Comparison of ENCODE assay signal across 8 cellular contexts in genomic region chr12:13864081-13864673, GRCh38.
A peak's percentile ranks its signal among the peaks of the same experiment; 100 is the strongest.
DNase-seq lines count a peak whose midpoint lies in the region; ATAC-seq and TF ChIP-seq lines count a peak whose summit lies in the region.

No MANE protein-coding gene starts in this region.

- TF ChIP-seq CTCF in CD8-positive, alpha-beta T cell (IDR thresholded peaks at IDR 0.05): peak; percentile 63
- peak; percentile 86 for TF ChIP-seq CTCF in activated CD8-positive, alpha-beta T cell treated with anti-CD3 and anti-CD28 coated beads for 36 hours (IDR thresholded peaks at IDR 0.05)

- intact Hi-C loops in CD8-positive, alpha-beta T cell (cut with DNase I, micrococcal nuclease): loop anchor here in 1 of 2 experiments (2.0 kb wide), 1 partner anchor 303 kb away; no protein-coding TSS in a partner anchor
- intact Hi-C loops in activated CD8-positive, alpha-beta T cell treated with anti-CD3 and anti-CD28 coated beads for 36 hours (cut with micrococcal nuclease): loop anchor here (1.0 kb wide), 1 partner anchor 303 kb away; no protein-coding TSS in a partner anchor

- H3K27ac ChIP-seq in CD8-positive, alpha-beta T cell (ENCODE audit: low read depth, low read length): no peak overlapping the region
- no peak overlapping the region for H3K27ac ChIP-seq in substantia nigra (ENCODE audit: low read depth, low read length, poor library complexity, severe bottlenecking)

- H3K4me1 ChIP-seq in CD8-positive, alpha-beta T cell (ENCODE audit: insufficient read depth, low read length): no peaks in the 10 kb centered on the region

- no peak for ATAC-seq in CD8-positive, alpha-beta T cell
- peak; percentile 77 for ATAC-seq in GM19438 (IDR thresholded peaks at IDR 0.05; ENCODE audit: low read depth, unreplicated experiment)
- peak; percentile 91 for ATAC-seq in HG03469 (IDR thresholded peaks at IDR 0.05; ENCODE audit: unreplicated experiment)
- ATAC-seq in activated CD8-positive, alpha-beta T cell treated with anti-CD3 and anti-CD28 coated beads for 36 hours: peak; percentile 67
- no peak for ATAC-seq in naive thymus-derived CD8-positive, alpha-beta T cell

- no peak overlapping the region for H3K4me3 Mint-ChIP-seq in CD8-positive, alpha-beta T cell
- no peak overlapping the region for H3K4me3 Mint-ChIP-seq in activated CD8-positive, alpha-beta T cell treated with anti-CD3 and anti-CD28 coated beads for 36 hours
- no peak overlapping the region for H3K4me3 Mint-ChIP-seq in naive thymus-derived CD8-positive, alpha-beta T cell

- H3K36me3 Mint-ChIP-seq in CD8-positive, alpha-beta T cell: no peaks in the 10 kb centered on the region
- H3K36me3 Mint-ChIP-seq in activated CD8-positive, alpha-beta T cell treated with anti-CD3 and anti-CD28 coated beads for 36 hours (ENCODE audit: low read depth): no peaks in the 10 kb centered on the region
- H3K36me3 Mint-ChIP-seq in naive thymus-derived CD8-positive, alpha-beta T cell: no peaks in the 10 kb centered on the region

- DNase-seq in CD8-positive, alpha-beta T cell: peak in 5 of 7 experiments; percentile 9 to 52 (median 26)
- peak; percentile 46 to 68 for DNase-seq in NCI-H524 (lab: John Stamatoyannopoulos, UW)
- peak; percentile 71 for DNase-seq in activated CD8-positive, alpha-beta T cell treated with anti-CD3 and anti-CD28 coated beads for 36 hours
- peak; percentile 25 for DNase-seq in fibroblast of gingiva (ENCODE audit: low read depth)
- DNase-seq in naive thymus-derived CD8-positive, alpha-beta T cell: peak in 8 of 10 donors; percentile 3 to 35 (median 27)
- peak in 44 of 49 donors; percentile 2 to 76 (median 48) for DNase-seq in substantia nigra (lab: John Stamatoyannopoulos, UW)

- no peak overlapping the region for H3K27ac Mint-ChIP-seq in CD8-positive, alpha-beta T cell
- H3K27ac Mint-ChIP-seq in activated CD8-positive, alpha-beta T cell treated with anti-CD3 and anti-CD28 coated beads for 36 hours: no peak overlapping the region
- no peak overlapping the region for H3K27ac Mint-ChIP-seq in naive thymus-derived CD8-positive, alpha-beta T cell

- POLR2A ChIA-PET in CD8-positive, alpha-beta T cell (lab: Charles Lee): no interaction called here
- POLR2A ChIA-PET in activated CD8-positive, alpha-beta T cell treated with anti-CD3 and anti-CD28 coated beads for 36 hours (lab: Charles Lee): no interaction called here
- POLR2A ChIA-PET in naive thymus-derived CD8-positive, alpha-beta T cell (lab: Charles Lee): no interaction called here

- no peaks in the 10 kb centered on the region for H3K27me3 ChIP-seq in CD8-positive, alpha-beta T cell (ENCODE audit: insufficient read depth, low read length)

- H3K9me3 ChIP-seq in CD8-positive, alpha-beta T cell (ENCODE audit: low read length): no peaks in the 10 kb centered on the region

- H3K4me3 ChIP-seq in CD8-positive, alpha-beta T cell (ENCODE audit: low read depth, low read length): no peak overlapping the region

- H3K4me1 Mint-ChIP-seq in CD8-positive, alpha-beta T cell (ENCODE audit: low read depth): no peaks in the 10 kb centered on the region
- no peaks in the 10 kb centered on the region for H3K4me1 Mint-ChIP-seq in activated CD8-positive, alpha-beta T cell treated with anti-CD3 and anti-CD28 coated beads for 36 hours (ENCODE audit: low read depth)
- H3K4me1 Mint-ChIP-seq in naive thymus-derived CD8-positive, alpha-beta T cell: no peaks in the 10 kb centered on the region

- H3K27me3 Mint-ChIP-seq in CD8-positive, alpha-beta T cell (ENCODE audit: low read depth): peaks cover 14% of the 10 kb centered on the region
- H3K27me3 Mint-ChIP-seq in activated CD8-positive, alpha-beta T cell treated with anti-CD3 and anti-CD28 coated beads for 36 hours: peaks cover 22% of the 10 kb centered on the region
- H3K27me3 Mint-ChIP-seq in naive thymus-derived CD8-positive, alpha-beta T cell: peaks cover 6 to 27% (median 20%) of the 10 kb centered on the region in 5 donors

- CTCF ChIA-PET in CD8-positive, alpha-beta T cell (lab: Charles Lee): interaction anchor here (1.1 to 1.6 kb wide), 4 partner anchors 8 to 303 kb away, joined by 3 to 5 read pairs (median 4); no protein-coding TSS in a partner anchor
- CTCF ChIA-PET in activated CD8-positive, alpha-beta T cell treated with anti-CD3 and anti-CD28 coated beads for 36 hours (lab: Charles Lee): interaction anchor here (0.6 to 4.5 kb wide), 15 partner anchors 10 to 796 kb away, joined by 3 to 24 read pairs (median 3); no protein-coding TSS in a partner anchor

- H3K9me3 Mint-ChIP-seq in CD8-positive, alpha-beta T cell: no peaks in the 10 kb centered on the region
- no peaks in the 10 kb centered on the region for H3K9me3 Mint-ChIP-seq in activated CD8-positive, alpha-beta T cell treated with anti-CD3 and anti-CD28 coated beads for 36 hours
- no peaks in the 10 kb centered on the region for H3K9me3 Mint-ChIP-seq in naive thymus-derived CD8-positive, alpha-beta T cell

- no peaks in the 10 kb centered on the region for H3K36me3 ChIP-seq in CD8-positive, alpha-beta T cell (ENCODE audit: insufficient read depth, low read length)

Comparison
In these comparisons a context has a peak if more than half of its experiments do, and no peak if none do; other contexts are left out.
1. ATAC-seq: peak in GM19438 (single experiment), HG03469 (single experiment) and activated CD8-positive, alpha-beta T cell treated with anti-CD3 and anti-CD28 coated beads for 36 hours (single experiment); none in CD8-positive, alpha-beta T cell (single experiment) and naive thymus-derived CD8-positive, alpha-beta T cell (0 of 2).
2. Peak in every context shown above with its lines, with median percentiles within 50 percentile points of each other: DNase-seq.